ENCODE assay signal across 23 cellular contexts in the genomic region with DNA sequence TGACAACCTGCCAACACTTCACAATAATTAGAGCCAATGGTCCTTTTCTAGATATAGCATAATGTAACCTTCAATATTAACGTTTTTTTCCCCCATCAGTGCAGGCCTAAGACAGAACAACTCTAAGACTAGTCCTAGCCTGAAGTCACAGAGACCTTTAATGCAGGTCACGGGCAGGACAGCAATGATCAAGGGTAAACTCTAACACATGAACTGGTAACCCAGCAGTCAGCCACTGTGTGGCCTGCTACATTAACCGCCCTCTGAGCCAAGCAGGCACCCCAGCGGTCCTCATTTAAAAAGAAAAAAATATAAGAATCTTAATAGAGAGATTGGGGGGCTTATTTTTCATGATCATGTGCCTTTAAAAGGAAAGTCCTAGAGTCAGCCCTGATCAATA.
"Had no signal": no experiment of that assay in that cellular context is flagged by ENCODE, and none has a peak within 500 bp of the region (broad histone marks: within the 10 kb centered on the region; RNA-seq: fewer than 3 reads in every experiment).

No MANE protein-coding gene starts in this region.

- ATAC-seq: foreskin keratinocyte; heart left ventricle; left lung; lower lobe of right lung; naive thymus-derived CD4-positive, alpha-beta T cell had no signal

- H3K27me3 ChIP-seq: colonic mucosa, heart left ventricle, left lung, neutrophil, sigmoid colon, stomach had no signal

- H3K27me3 Mint-ChIP-seq: memory B cell had no signal

- H3K4me3 ChIP-seq: colonic mucosa, heart left ventricle, left lung, lower lobe of right lung, sigmoid colon, skin epidermis, stomach had no signal

- H3K9me3 Mint-ChIP-seq: endodermal cell, memory B cell had no signal

- DNase-seq: cerebellar nuclear complex; colonic mucosa; dermis blood vessel endothelial cell; endodermal cell; erythroblast; foreskin keratinocyte; heart left ventricle; hippocampal formation; left lung; lower lobe of right lung; naive thymus-derived CD4-positive, alpha-beta T cell; posterior cingulate gyrus; sigmoid colon; stimulated activated CD4-positive, alpha-beta T cell treated with anti-CD3 and anti-CD28 coated beads, Interleukin-2, amount 100 ng/mL, for 24 hours; stimulated activated CD4-positive, alpha-beta T cell treated with anti-CD3 and anti-CD28 coated beads, Interleukin-4, amount 100 ng/mL, for 4 hours; stimulated activated naive CD4-positive, alpha-beta T cell; stomach; substantia nigra; trophoblast cell had no signal

- FAIRE-seq: endothelial cell of umbilical vein had no signal

- H3K36me3 ChIP-seq: colonic mucosa, heart left ventricle, left lung, lower lobe of right lung, neutrophil, sigmoid colon, stomach had no signal

- H3K4me3 Mint-ChIP-seq: endodermal cell; memory B cell; naive thymus-derived CD4-positive, alpha-beta T cell had no signal

- H3K4me1 Mint-ChIP-seq: naive thymus-derived CD4-positive, alpha-beta T cell had no signal

- H3K9me3 ChIP-seq: colonic mucosa, left lung, lower lobe of right lung, neutrophil, stomach had no signal

- H3K27ac Mint-ChIP-seq: endodermal cell; memory B cell; naive thymus-derived CD4-positive, alpha-beta T cell had no signal

- H3K27ac ChIP-seq: colonic mucosa, foreskin keratinocyte, heart left ventricle, left lung, lower lobe of right lung, neutrophil, sigmoid colon, skin epidermis, stomach had no signal

- H3K4me1 ChIP-seq: colonic mucosa, foreskin keratinocyte, left lung, sigmoid colon had no signal
